In genomic region chr3:463793-464192, GRCh38 we compare ENCODE assay signal across 1 cellular context.
TF ChIP-seq lines count a peak whose summit lies in the region.

No MANE protein-coding gene starts in this region.

TF ChIP-seq in GM12878, 131 proteins besides CTCF, POLR2A, EP300 and RAD21 (continued from another document):
- TF ChIP-seq IRF5 (IDR thresholded peaks at IDR 0.05; ENCODE audit: borderline replicate concordance): no peak
TF ChIP-seq in GM12878: peak in this region for 6.
